Comparison of ENCODE assay signal across 8 cellular contexts in genomic region chr15:92161039-92161670, GRCh38.
DNase-seq lines count a peak whose midpoint lies in the region; ATAC-seq and TF ChIP-seq lines count a peak whose summit lies in the region.

No MANE protein-coding gene starts in this region.

- H3K36me3 ChIP-seq in mammary epithelial cell (ENCODE audit: insufficient read depth, low read length) (no peaks in the 10 kb centered on the region), suprapubic skin (peaks cover 21% of the 10 kb centered on the region)

- BruUV-seq in mammary epithelial cell (replicated peaks; lab: Mats Ljungman, UMichigan), result no TSS peak

- H3K4me3 Mint-ChIP-seq in effector memory CD8-positive, alpha-beta T cell, result peak overlapping the region in 1 of 2 donors; percentile 23

- peak; percentile 93 for ATAC-seq in GM18508 (IDR thresholded peaks at IDR 0.05; ENCODE audit: insufficient read depth, unreplicated experiment)
- ATAC-seq in GM21381 (IDR thresholded peaks at IDR 0.05; ENCODE audit: unreplicated experiment), result peak; percentile 94
- peak; percentile 89 for ATAC-seq in HG03196 (IDR thresholded peaks at IDR 0.05; ENCODE audit: unreplicated experiment)
- ATAC-seq in effector memory CD8-positive, alpha-beta T cell (replicated peaks), result no peak

- no peak overlapping the region for H3K27ac ChIP-seq in mammary epithelial cell (ENCODE audit: insufficient read depth, low read depth, low read length)
- no peak overlapping the region for H3K27ac ChIP-seq in suprapubic skin

- peaks cover 17 to 19% of the 10 kb centered on the region in 2 donors for H3K4me1 Mint-ChIP-seq in effector memory CD8-positive, alpha-beta T cell (ENCODE audit: low read depth in 2 of 2)

- CTCF ChIA-PET in mammary epithelial cell (lab: Charles Lee; ENCODE audit: low non-redundant PET), result no interaction called here

- in situ Hi-C loops in mammary epithelial cell (cut with MboI; ENCODE audit: low sequenced_read_pairs in 2 of 2), result no loop called here

- H3K4me3 ChIP-seq in mammary epithelial cell (replicated peaks in 1 of 3; ENCODE audit: insufficient read depth in 1 of 3, low read depth in 2 of 3, low read length in 3 of 3) (no peak overlapping the region), suprapubic skin (no peak overlapping the region)

- no peaks in the 10 kb centered on the region for H4K20me1 ChIP-seq in mammary epithelial cell (ENCODE audit: insufficient read depth, low read length)

- intact Hi-C loops in mammary epithelial cell (cut with micrococcal nuclease), result no loop called here

- TF ChIP-seq EP300 in suprapubic skin (IDR thresholded peaks at IDR 0.05), result no peak

- H3K4me1 ChIP-seq in mammary epithelial cell (ENCODE audit: insufficient read depth, low read length) (peaks cover 18% of the 10 kb centered on the region), suprapubic skin (peaks cover 3% of the 10 kb centered on the region)

- no peak for DNase-seq in effector memory CD8-positive, alpha-beta T cell
- DNase-seq in HPDE6-E6E7 (ENCODE audit: extremely low spot score), result no peak
- DNase-seq in mammary epithelial cell, result no peak
- DNase-seq in suprapubic skin (ENCODE audit: low spot score in 2 of 2), result no peak
- DNase-seq in NCI-H2227 treated with DMSO at 0.1 percent for 48 hours (lab: John Stamatoyannopoulos, UW), result no peak

- dilution Hi-C loops in mammary epithelial cell (cut with HindIII; ENCODE audit: low sequenced_read_pairs), result no loop called here

- TF ChIP-seq CTCF in mammary epithelial cell (conservative IDR thresholded peaks at IDR 0.05 in 1 of 2, IDR thresholded peaks at IDR 0.05 in 1 of 2; ENCODE audit: extremely low read depth in 1 of 2, insufficient read depth in 1 of 2, low read depth in 1 of 2, low read length in 2 of 2) (no peak), suprapubic skin (IDR thresholded peaks at IDR 0.05) (no peak)

- no peak for TF ChIP-seq POLR2A in suprapubic skin (IDR thresholded peaks at IDR 0.05)

- WGBS in mammary epithelial cell (ENCODE audit: low coverage, missing lambda C conversion rate), result 98% methylated on average over 6 of the region's 6 CpGs
- WGBS in suprapubic skin, result 90% methylated on average over 6 of the region's 6 CpGs

- H3K9ac ChIP-seq in mammary epithelial cell (ENCODE audit: insufficient read depth, low read length), result no peak overlapping the region

- H3K4me2 ChIP-seq in mammary epithelial cell (ENCODE audit: insufficient read depth, low read depth, low read length), result no peak overlapping the region

- H3K9me3 Mint-ChIP-seq in effector memory CD8-positive, alpha-beta T cell, result no peaks in the 10 kb centered on the region

- no peaks in the 10 kb centered on the region for H3K27me3 Mint-ChIP-seq in effector memory CD8-positive, alpha-beta T cell

- H2AFZ ChIP-seq in mammary epithelial cell (ENCODE audit: low read depth, low read length), result no peak overlapping the region

- H3K9me3 ChIP-seq in mammary epithelial cell (replicated peaks; ENCODE audit: insufficient read depth, low read length) (no peaks in the 10 kb centered on the region), suprapubic skin (no peaks in the 10 kb centered on the region)

- H3K27me3 ChIP-seq in mammary epithelial cell (ENCODE audit: insufficient read depth, low read length), result no peaks in the 10 kb centered on the region
- H3K27me3 ChIP-seq in suprapubic skin, result no peaks in the 10 kb centered on the region

- peaks cover 30% of the 10 kb centered on the region for H3K36me3 Mint-ChIP-seq in effector memory CD8-positive, alpha-beta T cell (ENCODE audit: insufficient read depth)

- no peaks in the 10 kb centered on the region for H3K79me2 ChIP-seq in mammary epithelial cell (ENCODE audit: insufficient read depth, low read length)

- H3K27ac Mint-ChIP-seq in effector memory CD8-positive, alpha-beta T cell, result peak overlapping the region; percentile 6 to 47
